8 cellular contexts compared by ENCODE assay signal in the genomic region with DNA sequence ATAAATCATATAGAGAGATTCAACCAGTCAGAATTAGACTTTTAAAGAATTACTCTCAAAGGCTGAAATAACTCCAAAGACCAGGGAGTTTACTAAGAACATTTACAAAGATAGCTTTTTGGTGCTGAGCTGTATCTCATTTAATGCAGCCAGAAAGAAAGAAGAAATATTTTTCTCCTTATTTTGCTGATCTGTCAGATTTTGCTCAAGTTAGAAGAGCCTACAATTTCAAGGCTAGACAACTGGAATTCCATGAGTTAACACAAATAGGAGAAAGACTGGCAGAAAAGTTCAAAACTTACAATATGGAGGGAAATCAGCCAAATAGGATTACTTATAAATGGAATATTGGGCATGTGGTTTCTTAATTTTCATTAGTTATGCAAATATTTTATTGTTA.
"Had no signal": no experiment of that assay in that cellular context is flagged by ENCODE, and none has a peak within 500 bp of the region (broad histone marks: within the 10 kb centered on the region; RNA-seq: fewer than 3 reads in every experiment).

No MANE protein-coding gene starts in this region.

- H3K27ac Mint-ChIP-seq: IgD-negative memory B cell had no signal

- H3K4me3 Mint-ChIP-seq: IgD-negative memory B cell had no signal

- H3K4me3 ChIP-seq: GM23248, HAP-1 had no signal

- DNase-seq: GM23248, GOT3, H7, KG1 had no signal

- H3K9me3 ChIP-seq: HAP-1 had no signal

- ATAC-seq: HCT116 had no signal

- H3K9ac ChIP-seq: GM23248 had no signal

- H3K36me3 ChIP-seq: HAP-1 had no signal

- H3K27me3 Mint-ChIP-seq: IgD-negative memory B cell had no signal

- H3K27ac ChIP-seq: GM23248, HL-60 had no signal

- H3K36me3 Mint-ChIP-seq: IgD-negative memory B cell had no signal

- H3K9me3 Mint-ChIP-seq: IgD-negative memory B cell had no signal
